In the genomic region with DNA sequence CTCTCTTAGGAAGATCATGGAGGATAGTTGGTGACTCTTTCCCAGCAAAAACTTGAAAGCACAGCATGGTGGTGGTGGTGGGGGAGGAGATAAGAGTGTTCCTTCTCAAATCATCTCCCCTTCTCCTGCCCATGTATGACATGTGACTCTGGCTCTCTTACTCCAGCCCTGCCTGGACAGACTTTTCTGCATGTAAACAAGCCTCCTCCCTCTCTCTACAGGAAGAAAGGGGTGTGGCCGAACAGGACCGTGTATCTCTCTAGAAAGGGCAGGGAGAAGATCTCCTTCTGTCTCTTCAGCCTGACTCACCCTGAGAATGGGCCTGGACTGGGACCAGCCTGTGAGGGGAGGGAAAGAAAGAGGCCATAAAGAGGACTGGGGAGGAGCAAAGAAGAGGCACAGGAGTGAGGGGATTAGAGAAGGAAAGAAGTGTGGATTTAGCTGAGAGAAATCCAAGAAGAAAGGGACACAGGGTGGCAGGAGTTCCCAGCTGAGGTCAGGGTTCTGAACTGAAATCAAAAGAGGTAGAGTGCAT, we compare ENCODE assay signal across 13 cellular contexts. TPM values are rescaled to one million over a fixed set of nuclear protein-coding genes. Genes with fewer than 3 reads are reported as not detected.
A peak's percentile ranks its signal among the peaks of the same experiment; 100 is the strongest.
DNase-seq lines count a peak whose midpoint lies in the region; ATAC-seq, FAIRE-seq and TF ChIP-seq lines count a peak whose summit lies in the region.
"Had no signal": no experiment of that assay in that cellular context is flagged by ENCODE, and none has a peak within 500 bp of the region (broad histone marks: within the 10 kb centered on the region; RNA-seq: fewer than 3 reads in every experiment).

No MANE protein-coding gene starts in this region.

- no peaks in the 10 kb centered on the region for H3K27me3 Mint-ChIP-seq in activated naive CD8-positive, alpha-beta T cell
- peaks cover 0 to 3% (median 0%) of the 10 kb centered on the region in 5 donors for H3K27me3 Mint-ChIP-seq in naive thymus-derived CD8-positive, alpha-beta T cell

- intact Hi-C loops in left ventricle myocardium inferior (cut with micrococcal nuclease): no loop called here

- no peak for FAIRE-seq in H54 (lab: Jason Lieb, UNC)
- FAIRE-seq: kidney had no signal

- H3K27ac Mint-ChIP-seq in activated naive CD8-positive, alpha-beta T cell: no peak overlapping the region
- H3K27ac Mint-ChIP-seq in naive thymus-derived CD8-positive, alpha-beta T cell: peak overlapping the region in 7 of 10 donors; percentile 16 to 88 (median 64)

- ATAC-seq in naive thymus-derived CD8-positive, alpha-beta T cell: no peak

- TF ChIP-seq POLR2A in H54 (IDR thresholded peaks at IDR 0.05; ENCODE audit: low read depth, low read length): no peak

- POLR2A ChIA-PET in naive thymus-derived CD8-positive, alpha-beta T cell (lab: Charles Lee): no interaction called here

- H3K4me1 ChIP-seq in left ventricle myocardium inferior: peaks cover 15% of the 10 kb centered on the region

- no peak for TF ChIP-seq CTCF in left ventricle myocardium inferior (IDR thresholded peaks at IDR 0.05; ENCODE audit: borderline replicate concordance)
- TF ChIP-seq CTCF in coronary artery (IDR thresholded peaks at IDR 0.05): no peak

- H3K36me3 ChIP-seq in left ventricle myocardium inferior: no peaks in the 10 kb centered on the region
- H3K36me3 ChIP-seq: cardiac muscle cell had no signal

- H3K27ac ChIP-seq in left ventricle myocardium inferior (replicated peaks) (no peak overlapping the region), coronary artery (no peak overlapping the region)
- H3K27ac ChIP-seq: cardiac muscle cell had no signal

- H3K4me1 Mint-ChIP-seq in activated naive CD8-positive, alpha-beta T cell (ENCODE audit: low read depth): peaks cover 20% of the 10 kb centered on the region
- peaks cover 15 to 21% (median 18%) of the 10 kb centered on the region in 4 donors for H3K4me1 Mint-ChIP-seq in naive thymus-derived CD8-positive, alpha-beta T cell

- H3K9me3 Mint-ChIP-seq in activated naive CD8-positive, alpha-beta T cell (ENCODE audit: low read depth): no peaks in the 10 kb centered on the region
- peaks cover 0 to 4% (median 0%) of the 10 kb centered on the region in 9 donors for H3K9me3 Mint-ChIP-seq in naive thymus-derived CD8-positive, alpha-beta T cell

- no peaks in the 10 kb centered on the region for H3K27me3 ChIP-seq in left ventricle myocardium inferior (ENCODE audit: low read depth)

- no peaks in the 10 kb centered on the region for H3K36me3 Mint-ChIP-seq in activated naive CD8-positive, alpha-beta T cell
- H3K36me3 Mint-ChIP-seq in naive thymus-derived CD8-positive, alpha-beta T cell: peaks cover 0 to 2% (median 2%) of the 10 kb centered on the region in 3 donors

- H3K9me3 ChIP-seq in left ventricle myocardium inferior (replicated peaks): peaks cover 3% of the 10 kb centered on the region

- H3K4me3 ChIP-seq in left ventricle myocardium inferior (no peak overlapping the region), coronary artery (no peak overlapping the region)
- H3K4me3 ChIP-seq: cardiac muscle cell had no signal

- peak overlapping the region; percentile 86 for H3K4me3 Mint-ChIP-seq in activated naive CD8-positive, alpha-beta T cell
- H3K4me3 Mint-ChIP-seq in naive thymus-derived CD8-positive, alpha-beta T cell: peak overlapping the region; percentile 59 to 84 (median 76)

- DNase-seq in DMS53 (lab: John Stamatoyannopoulos, UW) (peak; percentile 28), DMS53 treated with DMSO at 0.1 percent for 48 hours (lab: John Stamatoyannopoulos, UW; ENCODE audit: unreplicated experiment) (no peak), HT1080 (ENCODE audit: low read depth) (peak; percentile 15), left ventricle myocardium inferior (no peak), H54 (ENCODE audit: insufficient read length, low spot score) (no peak), coronary artery (ENCODE audit: low spot score) (no peak)
- no peak for DNase-seq in naive thymus-derived CD8-positive, alpha-beta T cell
- DNase-seq: DND-41, kidney, SW 1271 had no signal

RNA-seq across cellular contexts. Expression of gene CELF6, which starts 1.5 kb away (rescaled TPM):
- 0.34 TPM in 1 of 2 replicates, not detected in the other for total RNA-seq in HT1080 (2014; rRNA removed; shearing (Covaris generic))
- polyA plus RNA-seq in HT1080 (2015; cell fraction: cytosol; rRNA removed): 0.18 TPM in 1 of 2 replicates, not detected in the other
- 2.2 and 3.4 TPM in 2 replicates for polyA plus RNA-seq in HT1080 (2015; cell fraction: nucleus; rRNA removed)
- 1 to 10 TPM; 4.7 to 5.9 TPM for total RNA-seq in naive thymus-derived CD8-positive, alpha-beta T cell
- polyA plus RNA-seq in naive thymus-derived CD8-positive, alpha-beta T cell: under 1 TPM in 1 of 3 donors, not detected in 2; 0.18 TPM
- 1.5 TPM for total RNA-seq in left ventricle myocardium inferior
- total RNA-seq: A172 had no signal

RNA-seq across cellular contexts. Expression of gene PARP6, which starts 46.1 kb away (rescaled TPM):
- total RNA-seq in HT1080 (2014; rRNA removed; shearing (Covaris generic)): 21.9 and 27.4 TPM in 2 replicates
- 13.7 and 17.2 TPM in 2 replicates for polyA plus RNA-seq in HT1080 (2015; cell fraction: cytosol; rRNA removed)
- polyA plus RNA-seq in HT1080 (2015; cell fraction: nucleus; rRNA removed): 102 and 116 TPM in 2 replicates
- 100 to 1,000 TPM; 122 to 133 TPM for total RNA-seq in naive thymus-derived CD8-positive, alpha-beta T cell
- 10 to 100 TPM; 13.1 to 38.2 (median 13.9) TPM for polyA plus RNA-seq in naive thymus-derived CD8-positive, alpha-beta T cell
- 43.6 TPM for total RNA-seq in left ventricle myocardium inferior

RNA-seq across cellular contexts. Expression of gene HEXA, which starts 57.3 kb away (rescaled TPM):
- total RNA-seq in HT1080 (2014; rRNA removed; shearing (Covaris generic)): 75.7 and 83.2 TPM in 2 replicates
- 95.8 and 108 TPM in 2 replicates for polyA plus RNA-seq in HT1080 (2015; cell fraction: cytosol; rRNA removed)
- polyA plus RNA-seq in HT1080 (2015; cell fraction: nucleus; rRNA removed): 261 and 278 TPM in 2 replicates
- total RNA-seq in naive thymus-derived CD8-positive, alpha-beta T cell: 100 to 1,000 TPM; 102 to 110 TPM
- 100 to 1,000 TPM in 1 of 3 donors, 10 to 100 TPM in 2; 80.0 to 113 (median 94.7) TPM for polyA plus RNA-seq in naive thymus-derived CD8-positive, alpha-beta T cell
- total RNA-seq in left ventricle myocardium inferior: 58.9 TPM

Comparison
In these comparisons a context has a peak if more than half of its experiments do, and no peak if none do; other contexts are left out.
1. DNase-seq: peak in DMS53 (single experiment) and HT1080 (single experiment); none in DMS53 treated with DMSO at 0.1 percent for 48 hours (single experiment), naive thymus-derived CD8-positive, alpha-beta T cell (0 of 10), left ventricle myocardium inferior (single experiment), H54 (single experiment) and coronary artery (single experiment).